Comparison of ENCODE assay signal across 9 cellular contexts in the genomic region with DNA sequence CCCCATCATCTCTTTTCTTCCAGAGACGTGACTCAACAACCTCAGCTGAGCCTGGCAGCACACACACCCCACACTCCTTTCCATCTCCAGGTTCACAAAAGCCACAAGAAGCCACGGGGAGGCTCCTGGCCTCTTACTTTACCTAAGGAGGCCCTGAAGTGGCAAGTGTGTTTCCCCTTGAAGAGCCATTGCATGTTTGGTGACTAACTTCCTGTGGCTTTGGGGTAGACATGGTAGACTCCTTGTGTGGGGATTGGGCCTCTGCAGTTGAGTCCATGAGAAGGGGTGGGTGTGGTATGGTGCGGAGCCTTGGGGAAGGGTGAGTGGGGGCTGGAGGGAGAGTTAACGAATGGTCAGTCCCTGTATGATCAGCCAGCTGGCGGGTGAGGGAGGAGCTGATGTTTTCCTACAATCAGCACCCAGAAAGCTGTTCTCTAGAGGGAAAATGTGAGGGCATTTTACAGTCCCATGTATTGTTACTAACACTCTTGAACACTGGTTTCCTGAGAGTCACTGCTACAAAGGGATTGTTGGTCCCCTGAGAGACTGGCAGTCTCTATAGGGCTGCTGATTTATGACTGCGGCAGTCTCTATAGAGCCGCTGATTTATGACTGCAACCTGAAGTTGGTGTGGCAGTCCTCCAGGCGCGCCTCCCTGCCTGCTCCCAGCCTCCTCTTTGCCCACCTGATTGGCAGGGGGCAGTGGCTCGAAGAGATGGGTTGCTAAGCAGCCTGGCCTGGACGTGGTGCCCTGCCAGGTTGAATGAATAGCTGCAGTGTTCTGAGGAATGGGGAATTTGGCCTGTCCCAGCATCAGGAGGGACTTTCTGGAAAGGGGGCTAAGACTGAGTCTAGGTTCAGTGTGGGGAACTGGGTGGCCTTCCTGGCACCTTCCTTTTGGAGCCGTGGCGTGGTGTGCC. TPM values are rescaled to one million over a fixed set of nuclear protein-coding genes. Genes with fewer than 3 reads are reported as not detected.
DNase-seq lines count a peak whose midpoint lies in the region; ATAC-seq lines count a peak whose summit lies in the region.
"Had no signal": no experiment of that assay in that cellular context is flagged by ENCODE, and none has a peak within 500 bp of the region (broad histone marks: within the 10 kb centered on the region; RNA-seq: fewer than 3 reads in every experiment).

No MANE protein-coding gene starts in this region.

- no peaks in the 10 kb centered on the region for H3K9me3 Mint-ChIP-seq in activated T-helper 17 cell treated with anti-CD3 and anti-CD28 coated beads, Interleukin-2, amount 50 U/mL, for 72 hours

- peaks cover 8% of the 10 kb centered on the region for H3K79me1 ChIP-seq in mesenchymal stem cell (replicated peaks; ENCODE audit: low read length, poor library complexity, severe bottlenecking)

- H3K36me3 Mint-ChIP-seq in activated T-helper 17 cell treated with anti-CD3 and anti-CD28 coated beads, Interleukin-2, amount 50 U/mL, for 72 hours (ENCODE audit: low read depth): peaks cover 79% of the 10 kb centered on the region

- peaks cover 25 to 60% of the 10 kb centered on the region in 2 experiments for H3K36me3 ChIP-seq in mesenchymal stem cell (ENCODE audit: control insufficient read depth in 1 of 2, insufficient read depth in 2 of 2, low read depth in 1 of 2, low read length in 2 of 2)
- peaks cover 8 to 30% of the 10 kb centered on the region in 2 donors for H3K36me3 ChIP-seq in stomach smooth muscle (ENCODE audit: control insufficient read depth in 2 of 2, insufficient read depth in 2 of 2, low read length in 2 of 2)

- no peak overlapping the region for H2BK15ac ChIP-seq in mesenchymal stem cell (ENCODE audit: low read depth, poor library complexity, severe bottlenecking)

- no peak overlapping the region for H3K23ac ChIP-seq in mesenchymal stem cell (ENCODE audit: low read length in 2 of 2)

- no peak overlapping the region for H3K18ac ChIP-seq in mesenchymal stem cell (ENCODE audit: low read depth in 1 of 2, low read length in 2 of 2)

- no peak overlapping the region for H3K4me2 ChIP-seq in mesenchymal stem cell (ENCODE audit: low read length, poor library complexity, severe bottlenecking)

- H2BK5ac ChIP-seq in mesenchymal stem cell (ENCODE audit: low read depth, low read length, poor library complexity, severe bottlenecking): peak overlapping the region; percentile 20

- H3K14ac ChIP-seq in mesenchymal stem cell (ENCODE audit: low read length in 2 of 2): no peak overlapping the region

- H3K4me3 ChIP-seq in mesenchymal stem cell (ENCODE audit: insufficient read depth in 1 of 2, low read depth in 1 of 2, low read length in 2 of 2): no peak overlapping the region
- no peak overlapping the region for H3K4me3 ChIP-seq in stomach smooth muscle (ENCODE audit: low read length in 2 of 2)

- H3K4me3 Mint-ChIP-seq in activated T-helper 17 cell treated with anti-CD3 and anti-CD28 coated beads, Interleukin-2, amount 50 U/mL, for 72 hours: peak overlapping the region; percentile 50

- peak; percentile 91 for ATAC-seq in activated T-helper 17 cell treated with anti-CD3 and anti-CD28 coated beads, Interleukin-2, amount 50 U/mL, for 72 hours (replicated peaks)

- no peak overlapping the region for H4K91ac ChIP-seq in mesenchymal stem cell (ENCODE audit: low read length)

- H3K27ac ChIP-seq in mesenchymal stem cell (ENCODE audit: low read length, poor library complexity, severe bottlenecking): peak overlapping the region; percentile 99
- H3K27ac ChIP-seq in stomach smooth muscle (ENCODE audit: low read length): peak overlapping the region; percentile 85

- no peak overlapping the region for H2AFZ ChIP-seq in mesenchymal stem cell (ENCODE audit: low read depth, low read length)

- H3K27me3 Mint-ChIP-seq in activated T-helper 17 cell treated with anti-CD3 and anti-CD28 coated beads, Interleukin-2, amount 50 U/mL, for 72 hours: no peaks in the 10 kb centered on the region

- no peak overlapping the region for H2BK12ac ChIP-seq in mesenchymal stem cell (ENCODE audit: low read length in 2 of 2)

- peak overlapping the region; percentile 19 for H4K8ac ChIP-seq in mesenchymal stem cell (ENCODE audit: low read length)

- H3K4me1 ChIP-seq in mesenchymal stem cell (ENCODE audit: control insufficient read depth, insufficient read depth, low read depth, low read length) (peaks cover 62% of the 10 kb centered on the region), stomach smooth muscle (ENCODE audit: control insufficient read depth, insufficient read depth, low read length) (peaks cover 39% of the 10 kb centered on the region)

- H3K4me1 Mint-ChIP-seq in activated T-helper 17 cell treated with anti-CD3 and anti-CD28 coated beads, Interleukin-2, amount 50 U/mL, for 72 hours: peaks cover 29% of the 10 kb centered on the region

- peak overlapping the region; percentile 63 for H3K27ac Mint-ChIP-seq in activated T-helper 17 cell treated with anti-CD3 and anti-CD28 coated beads, Interleukin-2, amount 50 U/mL, for 72 hours

- H3K9me3 ChIP-seq in mesenchymal stem cell (ENCODE audit: control insufficient read depth, low read length): no peaks in the 10 kb centered on the region
- no peaks in the 10 kb centered on the region for H3K9me3 ChIP-seq in stomach smooth muscle (ENCODE audit: control insufficient read depth in 2 of 2, low read length in 2 of 2)

- 90% methylated on average over 12 of the region's 13 CpGs for WGBS in mesenchymal stem cell

- H3K4ac ChIP-seq in mesenchymal stem cell (ENCODE audit: low read depth in 1 of 2, low read length in 2 of 2): no peak overlapping the region

- H3K27me3 ChIP-seq in mesenchymal stem cell (ENCODE audit: control insufficient read depth in 1 of 2, insufficient read depth in 1 of 2, low read length in 2 of 2): no peaks in the 10 kb centered on the region
- H3K27me3 ChIP-seq in stomach smooth muscle (ENCODE audit: control insufficient read depth in 1 of 2, insufficient read depth in 2 of 2, low read length in 2 of 2): no peaks in the 10 kb centered on the region

- H3K9ac ChIP-seq in mesenchymal stem cell (ENCODE audit: low read length) (no peak overlapping the region), stomach smooth muscle (ENCODE audit: low read length in 2 of 2) (no peak overlapping the region)

- H2BK120ac ChIP-seq in mesenchymal stem cell (ENCODE audit: low read depth, low read length): no peak overlapping the region

- peak; percentile 74 for DNase-seq in activated CD4-positive, alpha-beta T cell treated with anti-CD3 and anti-CD28 coated beads for 48 hours
- no peak for DNase-seq in activated CD4-positive, alpha-beta T cell treated with anti-CD3 and anti-CD28 coated beads for 4 hours
- DNase-seq in mesenchymal stem cell (peak; percentile 40), COLO829 (ENCODE audit: low spot score) (no peak), cerebellar nuclear complex (lab: John Stamatoyannopoulos, UW) (no peak)
- DNase-seq in activated effector memory CD4-positive, alpha-beta T cell treated with Interleukin-2 at 50 U/mL for 16 hours: no peak
- DNase-seq: H7 had no signal

- peak overlapping the region; percentile 95 for H2AK5ac ChIP-seq in mesenchymal stem cell (ENCODE audit: low read length, severe bottlenecking)

RNA-seq across cellular contexts. Expression of a gene that starts 24.5 kb away (rescaled TPM):
- total RNA-seq in activated T-helper 17 cell treated with anti-CD3 and anti-CD28 coated beads, Interleukin-2, amount 50 U/mL, for 72 hours: 10 to 100 TPM; 68.1 to 90.0 TPM
- 68.5 TPM for polyA plus RNA-seq in mesenchymal stem cell (2013, experiment 1 of 2)
- polyA plus RNA-seq in mesenchymal stem cell (2013, experiment 2 of 2): 71.8 TPM

RNA-seq across cellular contexts. Expression of a gene that starts 24.7 kb away (rescaled TPM):
- total RNA-seq in activated T-helper 17 cell treated with anti-CD3 and anti-CD28 coated beads, Interleukin-2, amount 50 U/mL, for 72 hours: 10 to 100 TPM; 29.7 to 35.6 TPM
- 9.8 TPM for polyA plus RNA-seq in mesenchymal stem cell (2013, experiment 1 of 2)
- 9.5 TPM for polyA plus RNA-seq in mesenchymal stem cell (2013, experiment 2 of 2)

RNA-seq across cellular contexts. Expression of a gene that starts 29.6 kb away (rescaled TPM):
- total RNA-seq in activated T-helper 17 cell treated with anti-CD3 and anti-CD28 coated beads, Interleukin-2, amount 50 U/mL, for 72 hours: 1 to 10 TPM in 1 of 2 donors, under 1 TPM in 1; 0.54 to 1.2 TPM
- polyA plus RNA-seq in mesenchymal stem cell (2013, experiment 1 of 2): 1.3 TPM
- polyA plus RNA-seq in mesenchymal stem cell (2013, experiment 2 of 2): 1.0 TPM

RNA-seq across cellular contexts. Expression of a gene that starts 58.4 kb away (rescaled TPM):
- total RNA-seq in activated T-helper 17 cell treated with anti-CD3 and anti-CD28 coated beads, Interleukin-2, amount 50 U/mL, for 72 hours: under 1 TPM in 1 of 2 donors, not detected in 1; 0.21 TPM
- 0.08 TPM for polyA plus RNA-seq in mesenchymal stem cell (2013, experiment 1 of 2)
- 0.04 TPM for polyA plus RNA-seq in mesenchymal stem cell (2013, experiment 2 of 2)
- total RNA-seq: H7 had no signal

Comparison
In these comparisons a context has a peak if more than half of its experiments do, and no peak if none do; other contexts are left out.
1. DNase-seq: peak in activated CD4-positive, alpha-beta T cell treated with anti-CD3 and anti-CD28 coated beads for 48 hours (single experiment) and mesenchymal stem cell (single experiment); none in activated CD4-positive, alpha-beta T cell treated with anti-CD3 and anti-CD28 coated beads for 4 hours (0 of 2), activated effector memory CD4-positive, alpha-beta T cell treated with Interleukin-2 at 50 U/mL for 16 hours (single experiment), COLO829 (single experiment) and cerebellar nuclear complex (0 of 2).